In genomic region chr5:143284002-143284401, GRCh38 we compare ENCODE assay signal across 21 cellular contexts.
"Had no signal": no experiment of that assay in that cellular context is flagged by ENCODE, and none has a peak within 500 bp of the region (broad histone marks: within the 10 kb centered on the region; RNA-seq: fewer than 3 reads in every experiment).

No MANE protein-coding gene starts in this region.

- H3K4me3 ChIP-seq: coronary artery, dorsolateral prefrontal cortex, esophagus squamous epithelium, gastrocnemius medialis, heart right ventricle, left lung, lower lobe of right lung had no signal

- H3K27me3 ChIP-seq: dorsolateral prefrontal cortex, esophagus squamous epithelium, gastrocnemius medialis, heart right ventricle, left lung had no signal

- H3K27ac ChIP-seq: coronary artery, dorsolateral prefrontal cortex, epithelial cell of prostate, esophagus squamous epithelium, gastrocnemius medialis, lower lobe of right lung had no signal

- H3K9me3 ChIP-seq: gastrocnemius medialis, left lung, lower lobe of right lung had no signal

- H3K4me1 ChIP-seq: esophagus squamous epithelium, gastrocnemius medialis had no signal

- DNase-seq: dorsolateral prefrontal cortex; effector CD4-positive, alpha-beta T cell; effector memory CD4-positive, alpha-beta T cell; erythroblast; esophagus squamous epithelium; foreskin fibroblast; foreskin melanocyte; gastrocnemius medialis; glutamatergic neuron; head of caudate nucleus; heart right ventricle; hippocampal formation; left cardiac atrium; left lung; left ventricle myocardium superior; lower lobe of right lung; mesendoderm; midbrain had no signal

- ATAC-seq: esophagus mucosa, gastrocnemius medialis, heart right ventricle, left cardiac atrium, left lung, left ventricle myocardium superior, lower lobe of right lung had no signal
